21 cellular contexts compared by ENCODE assay signal in the genomic region with DNA sequence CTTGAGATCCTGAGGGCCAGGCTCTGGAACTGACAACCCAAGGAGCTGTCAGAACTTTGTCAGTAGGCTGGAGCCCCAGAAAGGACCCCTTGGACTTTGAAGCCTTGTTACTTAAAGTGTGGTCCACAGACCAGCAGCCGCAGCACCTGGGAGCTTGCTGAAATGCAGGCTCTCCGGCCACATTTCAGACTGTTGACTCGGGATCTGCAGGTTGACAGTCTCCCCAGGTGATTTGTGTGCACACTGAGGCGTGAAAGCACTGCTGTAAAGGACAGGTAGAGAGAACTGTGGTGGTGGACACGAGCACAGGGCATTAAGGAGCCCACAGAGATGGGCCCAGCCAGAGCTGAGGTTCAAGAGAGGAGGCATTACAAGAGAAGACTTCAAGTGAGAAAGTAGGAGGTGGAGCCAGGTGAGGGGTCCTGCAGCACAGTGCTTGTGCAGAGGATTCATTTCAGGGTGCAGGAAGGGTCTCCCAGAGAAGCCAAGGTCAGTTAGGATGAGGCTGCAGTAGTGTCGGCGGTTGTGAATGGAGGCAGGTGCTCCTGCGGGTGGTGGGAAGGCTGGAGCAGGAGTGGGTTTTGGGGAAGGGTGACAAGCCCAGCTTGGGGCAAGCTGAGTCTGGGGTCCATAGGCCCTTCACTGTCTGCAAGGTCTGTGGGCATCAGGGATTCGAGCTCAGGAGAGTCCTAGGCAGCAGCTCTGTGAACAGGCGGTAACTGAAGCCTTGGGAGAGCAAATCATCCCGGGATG. TPM values are rescaled to one million over a fixed set of nuclear protein-coding genes. Genes with fewer than 3 reads are reported as not detected.
A peak's percentile ranks its signal among the peaks of the same experiment; 100 is the strongest.
DNase-seq lines count a peak whose midpoint lies in the region; ATAC-seq and TF ChIP-seq lines count a peak whose summit lies in the region.
"Had no signal": no experiment of that assay in that cellular context is flagged by ENCODE, and none has a peak within 500 bp of the region (broad histone marks: within the 10 kb centered on the region; RNA-seq: fewer than 3 reads in every experiment).

No MANE protein-coding gene starts in this region.

- ATAC-seq in natural killer cell (no peak), naive B cell (ENCODE audit: low read depth in 2 of 2) (no peak), HG03469 (IDR thresholded peaks at IDR 0.05; ENCODE audit: unreplicated experiment) (no peak)
- ATAC-seq in natural killer cell treated with Interleukin-12 subunit alpha and Interleukin-12 subunit beta and Interleukin-15 and Interleukin-18, amount 100 ng/mL, for 72 hours = no peak
- ATAC-seq: activated CD4-positive, alpha-beta T cell treated with anti-CD3 and anti-CD28 coated beads for 36 hours; foreskin keratinocyte; stimulated activated memory B cell treated with anti-CD40 and anti-IgM and Interleukin-4, amounts not matched to agents 10 μg/mL and 1 μg/mL and 100 μg/mL, for 72 hours had no signal

- H3K27me3 Mint-ChIP-seq in natural killer cell (ENCODE audit: low read depth in 2 of 2) = no peaks in the 10 kb centered on the region
- no peaks in the 10 kb centered on the region for H3K27me3 Mint-ChIP-seq in natural killer cell treated with Interleukin-12 subunit alpha and Interleukin-12 subunit beta and Interleukin-15 and Interleukin-18, amount 100 ng/mL, for 72 hours
- H3K27me3 Mint-ChIP-seq in brain = peaks cover 3% of the 10 kb centered on the region
- no peaks in the 10 kb centered on the region for H3K27me3 Mint-ChIP-seq in naive B cell
- no peaks in the 10 kb centered on the region for H3K27me3 Mint-ChIP-seq in type B pancreatic cell
- peaks cover 2 to 5% (median 3%) of the 10 kb centered on the region in 3 donors for H3K27me3 Mint-ChIP-seq in immature natural killer cell (ENCODE audit: low read depth in 3 of 3)
- H3K27me3 Mint-ChIP-seq: activated CD4-positive, alpha-beta T cell treated with anti-CD3 and anti-CD28 coated beads for 36 hours; stimulated activated memory B cell treated with anti-CD40 and anti-IgM and Interleukin-4, amounts not matched to agents 10 μg/mL and 1 μg/mL and 100 μg/mL, for 72 hours had no signal

- H3K4me3 Mint-ChIP-seq in natural killer cell (peak overlapping the region; percentile 0), brain (no peak overlapping the region), naive B cell (peak overlapping the region in 1 of 8 donors; percentile 14), type B pancreatic cell (no peak overlapping the region), immature natural killer cell (no peak overlapping the region)
- H3K4me3 Mint-ChIP-seq in natural killer cell treated with Interleukin-12 subunit alpha and Interleukin-12 subunit beta and Interleukin-15 and Interleukin-18, amount 100 ng/mL, for 72 hours = no peak overlapping the region
- H3K4me3 Mint-ChIP-seq: activated CD4-positive, alpha-beta T cell treated with anti-CD3 and anti-CD28 coated beads for 36 hours; mesothelial cell of epicardium; stimulated activated memory B cell treated with anti-CD40 and anti-IgM and Interleukin-4, amounts not matched to agents 10 μg/mL and 1 μg/mL and 100 μg/mL, for 72 hours had no signal

- TF ChIP-seq CTCF in natural killer cell (IDR thresholded peaks at IDR 0.05) = no peak
- no peak for TF ChIP-seq CTCF in brain (conservative IDR thresholded peaks at IDR 0.05)
- no peak for TF ChIP-seq CTCF in type B pancreatic cell (conservative IDR thresholded peaks at IDR 0.05)

- no peaks in the 10 kb centered on the region for H3K9me3 Mint-ChIP-seq in natural killer cell
- no peaks in the 10 kb centered on the region for H3K9me3 Mint-ChIP-seq in natural killer cell treated with Interleukin-12 subunit alpha and Interleukin-12 subunit beta and Interleukin-15 and Interleukin-18, amount 100 ng/mL, for 72 hours
- peaks cover 0 to 3% (median 0%) of the 10 kb centered on the region in 5 experiments for H3K9me3 Mint-ChIP-seq in brain
- H3K9me3 Mint-ChIP-seq in naive B cell = no peaks in the 10 kb centered on the region
- H3K9me3 Mint-ChIP-seq in type B pancreatic cell = no peaks in the 10 kb centered on the region
- H3K9me3 Mint-ChIP-seq in immature natural killer cell = no peaks in the 10 kb centered on the region
- H3K9me3 Mint-ChIP-seq: mesothelial cell of epicardium; stimulated activated memory B cell treated with anti-CD40 and anti-IgM and Interleukin-4, amounts not matched to agents 10 μg/mL and 1 μg/mL and 100 μg/mL, for 72 hours had no signal

- H3K36me3 Mint-ChIP-seq in natural killer cell (peaks cover 8% of the 10 kb centered on the region), brain (peaks cover 63% of the 10 kb centered on the region), naive B cell (peaks cover 17 to 37% of the 10 kb centered on the region in 2 donors), type B pancreatic cell (peaks cover 32% of the 10 kb centered on the region), immature natural killer cell (peaks cover 11 to 32% (median 15%) of the 10 kb centered on the region in 3 donors)
- peaks cover 13% of the 10 kb centered on the region for H3K36me3 Mint-ChIP-seq in natural killer cell treated with Interleukin-12 subunit alpha and Interleukin-12 subunit beta and Interleukin-15 and Interleukin-18, amount 100 ng/mL, for 72 hours

- H3K4me1 Mint-ChIP-seq in natural killer cell = peaks cover 14 to 19% of the 10 kb centered on the region in 2 donors
- H3K4me1 Mint-ChIP-seq in natural killer cell treated with Interleukin-12 subunit alpha and Interleukin-12 subunit beta and Interleukin-15 and Interleukin-18, amount 100 ng/mL, for 72 hours (ENCODE audit: low read depth in 2 of 2) = peaks cover 10 to 12% of the 10 kb centered on the region in 2 donors
- H3K4me1 Mint-ChIP-seq in brain = peaks cover 14% of the 10 kb centered on the region
- peaks cover 13 to 19% (median 16%) of the 10 kb centered on the region in 3 donors for H3K4me1 Mint-ChIP-seq in naive B cell
- H3K4me1 Mint-ChIP-seq in type B pancreatic cell (ENCODE audit: unreplicated experiment) = peaks cover 27% of the 10 kb centered on the region
- peaks cover 15% of the 10 kb centered on the region in 2 donors for H3K4me1 Mint-ChIP-seq in immature natural killer cell

- intact Hi-C loops in natural killer cell (cut with micrococcal nuclease) = no loop called here

- DNase-seq in natural killer cell (no peak), naive B cell (no peak), type B pancreatic cell (ENCODE audit: extremely low spot score, unreplicated experiment) (peak; percentile 60), immature natural killer cell (no peak), NCI-H2081 treated with DMSO at 0.1 percent for 48 hours (lab: John Stamatoyannopoulos, UW) (no peak)
- no peak for DNase-seq in natural killer cell treated with Interleukin-12 subunit alpha and Interleukin-12 subunit beta and Interleukin-15 and Interleukin-18, amount 100 ng/mL, for 72 hours (ENCODE audit: low spot score)
- DNase-seq: activated CD4-positive, alpha-beta T cell treated with anti-CD3 and anti-CD28 coated beads for 36 hours; activated CD8-positive, alpha-beta memory T cell treated with anti-CD3 and anti-CD28 coated beads, Interleukin-2, amount 50 U/mL, for 4 hours; activated naive CD4-positive, alpha-beta T cell; colonic mucosa; foreskin keratinocyte; hypothalamus; kidney glomerular epithelial cell; NCI-H2029; NCI-H446 treated with DMSO at 0.1 percent for 48 hours; RPMI8226; transverse colon had no signal

- H3K27ac Mint-ChIP-seq in natural killer cell (peak overlapping the region; percentile 10 to 14), brain (peak overlapping the region in 3 of 5 experiments; percentile 14 to 48 (median 30)), naive B cell (peak overlapping the region in 4 of 6 donors; percentile 4 to 86 (median 35)), type B pancreatic cell (peak overlapping the region; percentile 19), immature natural killer cell (peak overlapping the region in 1 of 6 donors; percentile 26)
- H3K27ac Mint-ChIP-seq in natural killer cell treated with Interleukin-12 subunit alpha and Interleukin-12 subunit beta and Interleukin-15 and Interleukin-18, amount 100 ng/mL, for 72 hours = no peak overlapping the region
- H3K27ac Mint-ChIP-seq: activated CD4-positive, alpha-beta T cell treated with anti-CD3 and anti-CD28 coated beads for 36 hours; mesothelial cell of epicardium; stimulated activated memory B cell treated with anti-CD40 and anti-IgM and Interleukin-4, amounts not matched to agents 10 μg/mL and 1 μg/mL and 100 μg/mL, for 72 hours had no signal

RNA-seq across cellular contexts. Expression of a gene that starts 4.6 kb away (rescaled TPM):
- total RNA-seq in natural killer cell (10 to 100 TPM in 1 of 3 donors, 1 to 10 TPM in 2; 7.0 to 14.2 (median 8.6) TPM), type B pancreatic cell (ENCODE audit: low replicate concordance) (20.0 and 36.0 TPM in 2 replicates)
- total RNA-seq in natural killer cell treated with Interleukin-12 subunit alpha and Interleukin-12 subunit beta and Interleukin-15 and Interleukin-18, amount 100 ng/mL, for 72 hours = 10 to 100 TPM; 13.4 to 15.0 TPM
- polyA plus RNA-seq in brain (ENCODE audit: insufficient read depth, low read depth, low replicate concordance) (69.2 TPM), naive B cell (ENCODE audit: low read depth in 6 of 6) (1 to 10 TPM in 5 of 6 donors, under 1 TPM in 1; 0.79 to 2.5 (median 2.1) TPM), immature natural killer cell (1 to 10 TPM; 1.6 to 8.3 (median 4.5) TPM)

RNA-seq across cellular contexts. Expression of a gene that starts 59.4 kb away (rescaled TPM):
- total RNA-seq in natural killer cell (100 to 1,000 TPM; 103 to 128 (median 123) TPM), type B pancreatic cell (ENCODE audit: low replicate concordance) (45.8 and 65.7 TPM in 2 replicates)
- 100 to 1,000 TPM in 1 of 2 donors, 10 to 100 TPM in 1; 73.3 to 119 TPM for total RNA-seq in natural killer cell treated with Interleukin-12 subunit alpha and Interleukin-12 subunit beta and Interleukin-15 and Interleukin-18, amount 100 ng/mL, for 72 hours
- polyA plus RNA-seq in brain (ENCODE audit: insufficient read depth, low read depth, low replicate concordance) (10.4 TPM), naive B cell (ENCODE audit: low read depth in 6 of 6) (10 to 100 TPM in 1 of 6 donors, 1 to 10 TPM in 4, under 1 TPM in 1; 0.77 to 11.6 (median 6.3) TPM), immature natural killer cell (1 to 10 TPM; 3.4 to 8.3 (median 4.5) TPM)

RNA-seq across cellular contexts. Expression of a gene that starts 59.5 kb away (rescaled TPM):
- total RNA-seq in natural killer cell (10 to 100 TPM; 17.8 to 26.8 (median 22.0) TPM), type B pancreatic cell (ENCODE audit: low replicate concordance) (37.2 and 48.1 TPM in 2 replicates)
- total RNA-seq in natural killer cell treated with Interleukin-12 subunit alpha and Interleukin-12 subunit beta and Interleukin-15 and Interleukin-18, amount 100 ng/mL, for 72 hours = 10 to 100 TPM; 42.6 to 57.9 TPM
- polyA plus RNA-seq in brain (ENCODE audit: insufficient read depth, low read depth, low replicate concordance) (41.1 TPM), naive B cell (ENCODE audit: low read depth in 6 of 6) (10 to 100 TPM; 22.4 to 40.5 (median 33.2) TPM), immature natural killer cell (10 to 100 TPM; 24.8 to 43.3 (median 31.4) TPM)

Comparison
In these comparisons a context has a peak if more than half of its experiments do, and no peak if none do; other contexts are left out.
1. H3K27ac Mint-ChIP-seq: peak in natural killer cell (2 of 2), brain (3 of 5), naive B cell (4 of 6) and type B pancreatic cell (single experiment); none in natural killer cell treated with Interleukin-12 subunit alpha and Interleukin-12 subunit beta and Interleukin-15 and Interleukin-18, amount 100 ng/mL, for 72 hours (0 of 2).